Comparison of ENCODE assay signal across 35 cellular contexts in genomic region chr11:1555713-1556153, GRCh38. TPM values are rescaled to one million over a fixed set of nuclear protein-coding genes. Genes with fewer than 3 reads are reported as not detected.
"Had no signal": no experiment of that assay in that cellular context is flagged by ENCODE, and none has a peak within 500 bp of the region (broad histone marks: within the 10 kb centered on the region; RNA-seq: fewer than 3 reads in every experiment).

No MANE protein-coding gene starts in this region.

- H3K27me3 Mint-ChIP-seq: activated CD8-positive, alpha-beta memory T cell treated with anti-CD3 and anti-CD28 coated beads, Interleukin-2, amount 10 ng/mL, durations not matched to agents 7 days and 5 days; central memory CD8-positive, alpha-beta T cell had no signal

- H3K27ac ChIP-seq: lower lobe of right lung, neutrophil, right lobe of liver, thoracic aorta, upper lobe of left lung had no signal

- H3K36me3 ChIP-seq: neutrophil, right lobe of liver had no signal

- H3K9me3 ChIP-seq: gastroesophageal sphincter, lower lobe of right lung, neutrophil, right lobe of liver, thoracic aorta, upper lobe of left lung had no signal

- DNase-seq: activated CD8-positive, alpha-beta memory T cell treated with anti-CD3 and anti-CD28 coated beads, Interleukin-2, amount 10 ng/mL, durations not matched to agents 7 days and 5 days; activated CD8-positive, alpha-beta T cell treated with anti-CD3 and anti-CD28 coated beads, Interleukin-2, amount 10 ng/mL, durations not matched to agents 7 days and 5 days; activated naive CD8-positive, alpha-beta T cell treated with anti-CD3 and anti-CD28 coated beads, Interleukin-2, amount 50 U/mL, for 24 hours; activated T-cell treated with anti-CD3 and anti-CD28 coated beads, Interleukin-2, amount 50 U/mL, for 48 hours; amygdala; dermis blood vessel endothelial cell; effector CD8-positive, alpha-beta T cell; hypothalamus; kidney glomerular epithelial cell; lower lobe of right lung; mesendoderm; stimulated activated CD4-positive, alpha-beta T cell treated with anti-CD3 and anti-CD28 coated beads, Interleukin-2, amount 100 ng/mL, for 48 hours; stimulated activated naive CD4-positive, alpha-beta T cell treated with Interleukin-2 at 50 U/mL for 16 hours; T-helper 2 cell had no signal

- ATAC-seq: activated CD8-positive, alpha-beta memory T cell treated with anti-CD3 and anti-CD28 coated beads, Interleukin-2, amount 10 ng/mL, durations not matched to agents 7 days and 5 days; activated CD8-positive, alpha-beta T cell treated with anti-CD3 and anti-CD28 coated beads, Interleukin-2, amount 10 ng/mL, durations not matched to agents 7 days and 5 days; activated naive CD8-positive, alpha-beta T cell treated with anti-CD3 and anti-CD28 coated beads, Interleukin-2, amount 50 U/mL, for 24 hours; gastroesophageal sphincter; left lobe of liver; lower lobe of right lung; right lobe of liver had no signal

- FAIRE-seq: bronchial epithelial cell had no signal

- H3K9me3 Mint-ChIP-seq: activated naive CD4-positive, alpha-beta T cell treated with anti-CD3 and anti-CD28 coated beads, Interleukin-2, amount 50 U/mL, for 24 hours; activated naive CD8-positive, alpha-beta T cell treated with anti-CD3 and anti-CD28 coated beads, Interleukin-2, amount 50 U/mL, for 24 hours; activated T-helper 2 cell treated with anti-CD3 and anti-CD28 coated beads, Interferon-gamma antibody, Interleukin-2, Interleukin-4, amounts not matched to agents 10 μg/mL and 5 μg/mL and 100 μg/mL, durations not matched to agents 14 hours and 24 hours and 36 hours; central memory CD8-positive, alpha-beta T cell; nephron; WTC11 had no signal

- H3K27me3 ChIP-seq: gastroesophageal sphincter, right lobe of liver, upper lobe of left lung had no signal

- H3K36me3 Mint-ChIP-seq: activated CD8-positive, alpha-beta memory T cell treated with anti-CD3 and anti-CD28 coated beads, Interleukin-2, amount 10 ng/mL, durations not matched to agents 7 days and 5 days; WTC11 had no signal

- H3K4me3 Mint-ChIP-seq: activated CD8-positive, alpha-beta memory T cell treated with anti-CD3 and anti-CD28 coated beads, Interleukin-2, amount 10 ng/mL, durations not matched to agents 7 days and 5 days; activated CD8-positive, alpha-beta T cell treated with anti-CD3 and anti-CD28 coated beads, Interleukin-2, amount 10 ng/mL, durations not matched to agents 7 days and 5 days; activated naive CD4-positive, alpha-beta T cell treated with anti-CD3 and anti-CD28 coated beads, Interleukin-2, amount 50 U/mL, for 24 hours; activated naive CD8-positive, alpha-beta T cell treated with anti-CD3 and anti-CD28 coated beads, Interleukin-2, amount 50 U/mL, for 24 hours; central memory CD8-positive, alpha-beta T cell; nephron had no signal

- H3K4me1 Mint-ChIP-seq: activated CD8-positive, alpha-beta memory T cell treated with anti-CD3 and anti-CD28 coated beads, Interleukin-2, amount 10 ng/mL, durations not matched to agents 7 days and 5 days; activated naive CD4-positive, alpha-beta T cell treated with anti-CD3 and anti-CD28 coated beads, Interleukin-2, amount 50 U/mL, for 24 hours; activated naive CD8-positive, alpha-beta T cell treated with anti-CD3 and anti-CD28 coated beads, Interleukin-2, amount 50 U/mL, for 24 hours; central memory CD8-positive, alpha-beta T cell; nephron had no signal

- H3K27ac Mint-ChIP-seq: activated CD8-positive, alpha-beta memory T cell treated with anti-CD3 and anti-CD28 coated beads, Interleukin-2, amount 10 ng/mL, durations not matched to agents 7 days and 5 days; activated CD8-positive, alpha-beta T cell treated with anti-CD3 and anti-CD28 coated beads, Interleukin-2, amount 10 ng/mL, durations not matched to agents 7 days and 5 days; activated naive CD4-positive, alpha-beta T cell treated with anti-CD3 and anti-CD28 coated beads, Interleukin-2, amount 50 U/mL, for 24 hours; activated naive CD8-positive, alpha-beta T cell treated with anti-CD3 and anti-CD28 coated beads, Interleukin-2, amount 50 U/mL, for 24 hours; activated T-helper 2 cell treated with anti-CD3 and anti-CD28 coated beads, Interferon-gamma antibody, Interleukin-2, Interleukin-4, amounts not matched to agents 10 μg/mL and 5 μg/mL and 100 μg/mL, durations not matched to agents 14 hours and 24 hours and 36 hours; nephron; WTC11 had no signal

- H3K4me3 ChIP-seq: gastroesophageal sphincter, lower lobe of right lung, right lobe of liver, thoracic aorta, upper lobe of left lung had no signal

RNA-seq across cellular contexts. Expression of gene KRTAP5-1, which starts 29.4 kb away (rescaled TPM):
- total RNA-seq: activated CD8-positive, alpha-beta memory T cell treated with anti-CD3 and anti-CD28 coated beads, Interleukin-2, amount 10 ng/mL, durations not matched to agents 7 days and 5 days; activated CD8-positive, alpha-beta T cell treated with anti-CD3 and anti-CD28 coated beads, Interleukin-2, amount 10 ng/mL, durations not matched to agents 7 days and 5 days; activated T-helper 2 cell treated with anti-CD3 and anti-CD28 coated beads, Interferon-gamma antibody, Interleukin-2, Interleukin-4, amounts not matched to agents 10 μg/mL and 5 μg/mL and 100 μg/mL, durations not matched to agents 14 hours and 24 hours and 36 hours; bronchial epithelial cell; dermis blood vessel endothelial cell; fibroblast of lung; fibroblast of villous mesenchyme; gastroesophageal sphincter; left lobe of liver; lower lobe of right lung; mononuclear cell; myocyte; osteocyte; posterior vena cava; right lobe of liver; skeletal muscle tissue; subcutaneous adipose tissue; thoracic aorta; upper lobe of left lung; WTC11 had no signal
- polyA plus RNA-seq: esophagus, fibroblast of lung had no signal

RNA-seq across cellular contexts. Expression of gene KRTAP5-2, which starts 42.4 kb away (rescaled TPM):
- total RNA-seq: activated CD8-positive, alpha-beta memory T cell treated with anti-CD3 and anti-CD28 coated beads, Interleukin-2, amount 10 ng/mL, durations not matched to agents 7 days and 5 days; activated CD8-positive, alpha-beta T cell treated with anti-CD3 and anti-CD28 coated beads, Interleukin-2, amount 10 ng/mL, durations not matched to agents 7 days and 5 days; activated T-helper 2 cell treated with anti-CD3 and anti-CD28 coated beads, Interferon-gamma antibody, Interleukin-2, Interleukin-4, amounts not matched to agents 10 μg/mL and 5 μg/mL and 100 μg/mL, durations not matched to agents 14 hours and 24 hours and 36 hours; bronchial epithelial cell; dermis blood vessel endothelial cell; fibroblast of lung; fibroblast of villous mesenchyme; gastroesophageal sphincter; left lobe of liver; lower lobe of right lung; mononuclear cell; myocyte; osteocyte; posterior vena cava; right lobe of liver; skeletal muscle tissue; subcutaneous adipose tissue; thoracic aorta; upper lobe of left lung; WTC11 had no signal
- polyA plus RNA-seq: esophagus, fibroblast of lung had no signal

RNA-seq across cellular contexts. Expression of gene KRTAP5-3, which starts 52.5 kb away (rescaled TPM):
- total RNA-seq: activated CD8-positive, alpha-beta memory T cell treated with anti-CD3 and anti-CD28 coated beads, Interleukin-2, amount 10 ng/mL, durations not matched to agents 7 days and 5 days; activated CD8-positive, alpha-beta T cell treated with anti-CD3 and anti-CD28 coated beads, Interleukin-2, amount 10 ng/mL, durations not matched to agents 7 days and 5 days; activated T-helper 2 cell treated with anti-CD3 and anti-CD28 coated beads, Interferon-gamma antibody, Interleukin-2, Interleukin-4, amounts not matched to agents 10 μg/mL and 5 μg/mL and 100 μg/mL, durations not matched to agents 14 hours and 24 hours and 36 hours; bronchial epithelial cell; dermis blood vessel endothelial cell; fibroblast of lung; fibroblast of villous mesenchyme; gastroesophageal sphincter; left lobe of liver; lower lobe of right lung; mononuclear cell; myocyte; osteocyte; posterior vena cava; right lobe of liver; skeletal muscle tissue; subcutaneous adipose tissue; thoracic aorta; upper lobe of left lung; WTC11 had no signal
- polyA plus RNA-seq: esophagus, fibroblast of lung had no signal
